ENCODE assay signal across 14 cellular contexts in the genomic region with DNA sequence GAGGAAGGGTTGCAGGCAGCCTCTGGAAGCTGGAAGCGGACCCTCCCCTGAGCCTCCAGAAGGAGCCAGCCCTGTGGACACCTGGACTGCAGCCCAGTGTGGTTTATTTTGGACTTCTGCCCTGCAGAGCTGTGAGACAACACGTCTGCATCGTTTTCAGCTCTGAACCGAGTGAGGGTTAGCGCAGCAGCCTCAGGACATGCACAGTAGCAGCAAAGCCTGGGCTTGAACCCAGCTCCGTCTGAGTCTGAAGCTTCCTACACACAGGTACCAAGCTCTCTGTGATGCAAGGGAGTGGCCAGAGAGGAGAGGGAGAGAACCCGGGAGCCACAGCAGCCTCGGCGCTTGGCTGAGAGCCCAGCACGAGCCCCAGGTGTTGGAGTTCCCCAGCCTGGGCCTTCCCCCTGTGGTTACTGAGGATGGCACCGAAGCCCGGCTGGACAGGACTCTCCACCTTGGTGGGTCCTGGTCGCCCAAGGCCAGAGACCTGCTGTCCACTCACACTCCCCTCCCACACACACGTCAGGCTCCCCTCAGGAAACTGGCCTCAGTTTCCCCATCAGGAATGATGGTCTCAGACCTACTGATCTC.
DNase-seq lines count a peak whose midpoint lies in the region; ATAC-seq and TF ChIP-seq lines count a peak whose summit lies in the region.
"Had no signal": no experiment of that assay in that cellular context is flagged by ENCODE, and none has a peak within 500 bp of the region (broad histone marks: within the 10 kb centered on the region; RNA-seq: fewer than 3 reads in every experiment).

No MANE protein-coding gene starts in this region.

- peak; percentile 7 for DNase-seq in NCI-H1694 (lab: John Stamatoyannopoulos, UW)
- peak; percentile 5 for DNase-seq in WTC11 (ENCODE audit: low spot score)
- DNase-seq in hepatocyte (ENCODE audit: low spot score) = peak; percentile 56
- peak; percentile 33 to 71 for DNase-seq in upper lobe of left lung
- no peak for DNase-seq in GDM1 (lab: John Stamatoyannopoulos, UW)
- DNase-seq in hepatic stellate cell (ENCODE audit: low spot score) = no peak
- no peak for DNase-seq in stimulated activated naive B cell treated with anti-CD40 and anti-IgM and Interleukin-4, amounts not matched to agents 10 μg/mL and 1 μg/mL and 100 μg/mL, for 72 hours
- DNase-seq: activated CD4-positive, alpha-beta T cell treated with anti-CD3 and anti-CD28 coated beads, Interleukin-2, amount 10 ng/mL, durations not matched to agents 7 days and 5 days; activated gamma-delta T cell treated with Interleukin-2 at 50 U/mL for 16 hours; caudate nucleus; small intestine; T-helper 1 cell had no signal

- peaks cover 2% of the 10 kb centered on the region; the same call in 1 of the 2 replicates for H3K36me3 Mint-ChIP-seq in WTC11
- H3K36me3 Mint-ChIP-seq in stimulated activated naive B cell treated with anti-CD40 and anti-IgM and Interleukin-4, amounts not matched to agents 10 μg/mL and 1 μg/mL and 100 μg/mL, for 72 hours = no peaks in the 10 kb centered on the region

- H3K27ac ChIP-seq in hepatocyte = no peak overlapping the region
- H3K27ac ChIP-seq in upper lobe of left lung = no peak overlapping the region
- H3K27ac ChIP-seq: epithelial cell of prostate, thoracic aorta had no signal

- no peak overlapping the region for H3K4me2 ChIP-seq in hepatocyte

- peaks cover 11% of the 10 kb centered on the region for H3K4me1 ChIP-seq in hepatocyte (ENCODE audit: insufficient read depth)
- H3K4me1 ChIP-seq in upper lobe of left lung = peaks cover 0 to 16% (median 4%) of the 10 kb centered on the region in 4 donors

- no peaks in the 10 kb centered on the region for H3K79me2 ChIP-seq in hepatocyte

- H3K9me2 ChIP-seq in hepatocyte (replicated peaks; ENCODE audit: insufficient read depth) = no peaks in the 10 kb centered on the region

- H3K36me3 ChIP-seq in hepatocyte (replicated peaks; ENCODE audit: insufficient read depth, low read depth) = no peaks in the 10 kb centered on the region
- no peaks in the 10 kb centered on the region for H3K36me3 ChIP-seq in upper lobe of left lung
- H3K36me3 ChIP-seq: thoracic aorta had no signal

- H4K20me1 ChIP-seq in hepatocyte (ENCODE audit: insufficient read depth, poor library complexity, severe bottlenecking) = no peaks in the 10 kb centered on the region

- peaks cover 31% of the 10 kb centered on the region for H3K4me1 Mint-ChIP-seq in WTC11
- no peaks in the 10 kb centered on the region for H3K4me1 Mint-ChIP-seq in stimulated activated naive B cell treated with anti-CD40 and anti-IgM and Interleukin-4, amounts not matched to agents 10 μg/mL and 1 μg/mL and 100 μg/mL, for 72 hours
- H3K4me1 Mint-ChIP-seq: activated CD4-positive, alpha-beta T cell treated with anti-CD3 and anti-CD28 coated beads, Interleukin-2, amount 10 ng/mL, durations not matched to agents 7 days and 5 days had no signal

- no peak for ATAC-seq in WTC11
- no peak for ATAC-seq in upper lobe of left lung (ENCODE audit: low FRiP score in 2 of 2)
- no peak for ATAC-seq in stimulated activated naive B cell treated with anti-CD40 and anti-IgM and Interleukin-4, amounts not matched to agents 10 μg/mL and 1 μg/mL and 100 μg/mL, for 72 hours (replicated peaks)

- no peaks in the 10 kb centered on the region for H3K27me3 Mint-ChIP-seq in WTC11 (ENCODE audit: low read depth)
- peaks cover 27 to 56% of the 10 kb centered on the region in 2 donors for H3K27me3 Mint-ChIP-seq in stimulated activated naive B cell treated with anti-CD40 and anti-IgM and Interleukin-4, amounts not matched to agents 10 μg/mL and 1 μg/mL and 100 μg/mL, for 72 hours
- H3K27me3 Mint-ChIP-seq: activated CD4-positive, alpha-beta T cell treated with anti-CD3 and anti-CD28 coated beads, Interleukin-2, amount 10 ng/mL, durations not matched to agents 7 days and 5 days had no signal

- H3K9me3 Mint-ChIP-seq in WTC11 = peaks cover 9% of the 10 kb centered on the region
- H3K9me3 Mint-ChIP-seq in stimulated activated naive B cell treated with anti-CD40 and anti-IgM and Interleukin-4, amounts not matched to agents 10 μg/mL and 1 μg/mL and 100 μg/mL, for 72 hours = peaks cover 5 to 9% of the 10 kb centered on the region in 2 donors

- TF ChIP-seq CTCF in WTC11 (IDR thresholded peaks at IDR 0.05) (no peak), hepatocyte (IDR thresholded peaks at IDR 0.05; ENCODE audit: poor library complexity) (no peak), upper lobe of left lung (IDR thresholded peaks at IDR 0.05) (no peak)

- H3K27me3 ChIP-seq in hepatocyte = peaks cover 24% of the 10 kb centered on the region
- H3K27me3 ChIP-seq in upper lobe of left lung = no peaks in the 10 kb centered on the region

- no peak overlapping the region for H3K4me3 Mint-ChIP-seq in WTC11
- no peak overlapping the region for H3K4me3 Mint-ChIP-seq in stimulated activated naive B cell treated with anti-CD40 and anti-IgM and Interleukin-4, amounts not matched to agents 10 μg/mL and 1 μg/mL and 100 μg/mL, for 72 hours
- H3K4me3 Mint-ChIP-seq: activated CD4-positive, alpha-beta T cell treated with anti-CD3 and anti-CD28 coated beads, Interleukin-2, amount 10 ng/mL, durations not matched to agents 7 days and 5 days had no signal

- no peaks in the 10 kb centered on the region for H3K9me3 ChIP-seq in hepatocyte (ENCODE audit: low read depth)
- peaks cover 0 to 14% (median 4%) of the 10 kb centered on the region in 4 donors for H3K9me3 ChIP-seq in upper lobe of left lung
- H3K9me3 ChIP-seq: thoracic aorta had no signal

- no peak for TF ChIP-seq POLR2A in upper lobe of left lung (IDR thresholded peaks at IDR 0.05)

- WGBS in hepatocyte (ENCODE audit: low lambda C conversion rate, missing lambda C conversion rate) = 62% methylated on average over 14 of the region's 14 CpGs
- WGBS in upper lobe of left lung, 2 donors = 43 to 55% methylated on average over 1 to 14 of the region's 14 CpGs

- CTCF ChIA-PET in WTC11 (lab: Charles Lee) = no interaction called here

- H3K4me3 ChIP-seq in hepatocyte (no peak overlapping the region), upper lobe of left lung (no peak overlapping the region)
- H3K4me3 ChIP-seq: thoracic aorta had no signal

- H2AFZ ChIP-seq in hepatocyte = no peak overlapping the region

- POLR2A ChIA-PET in WTC11 (lab: Charles Lee) = no interaction called here

- no peak overlapping the region for H3K27ac Mint-ChIP-seq in WTC11
- H3K27ac Mint-ChIP-seq in stimulated activated naive B cell treated with anti-CD40 and anti-IgM and Interleukin-4, amounts not matched to agents 10 μg/mL and 1 μg/mL and 100 μg/mL, for 72 hours = no peak overlapping the region
- H3K27ac Mint-ChIP-seq: activated CD4-positive, alpha-beta T cell treated with anti-CD3 and anti-CD28 coated beads, Interleukin-2, amount 10 ng/mL, durations not matched to agents 7 days and 5 days had no signal

- TF ChIP-seq EP300 in upper lobe of left lung (IDR thresholded peaks at IDR 0.05) = no peak

TF ChIP-seq in WTC11, 78 proteins besides CTCF, POLR2A, EP300 and RAD21 (continues in another document):
- TF ChIP-seq ELF4 (CRISPR knock-in tag; IDR thresholded peaks at IDR 0.05; ENCODE audit: low read depth) (no peak), ZMAT4 (CRISPR knock-in tag; IDR thresholded peaks at IDR 0.05) (no peak), KAT7 (CRISPR knock-in tag; IDR thresholded peaks at IDR 0.05; ENCODE audit: borderline replicate concordance) (no peak), ZNF425 (CRISPR knock-in tag; conservative IDR thresholded peaks at IDR 0.05) (no peak), E2F4 (CRISPR knock-in tag; IDR thresholded peaks at IDR 0.05; ENCODE audit: borderline replicate concordance, low read depth) (no peak), ZNF416 (CRISPR knock-in tag; IDR thresholded peaks at IDR 0.05) (no peak), CBFB (CRISPR knock-in tag; IDR thresholded peaks at IDR 0.05; ENCODE audit: low read depth) (no peak), SP1 (CRISPR knock-in tag; conservative IDR thresholded peaks at IDR 0.05) (no peak), CREB1 (CRISPR knock-in tag; IDR thresholded peaks at IDR 0.05) (no peak), CREM (CRISPR knock-in tag; IDR thresholded peaks at IDR 0.05) (no peak), OVOL2 (CRISPR knock-in tag; IDR thresholded peaks at IDR 0.05; ENCODE audit: borderline replicate concordance) (no peak), TP53 (CRISPR knock-in tag; IDR thresholded peaks at IDR 0.05) (no peak), ZNF232 (CRISPR knock-in tag; IDR thresholded peaks at IDR 0.05) (no peak), SMAD3 (CRISPR knock-in tag; IDR thresholded peaks at IDR 0.05; ENCODE audit: borderline replicate concordance) (no peak)

Comparison
In these comparisons a context has a peak if more than half of its experiments do, and no peak if none do; other contexts are left out.
1. DNase-seq: peak in NCI-H1694 (single experiment), WTC11 (single experiment), hepatocyte (single experiment) and upper lobe of left lung (2 of 2); none in GDM1 (single experiment), hepatic stellate cell (single experiment) and stimulated activated naive B cell treated with anti-CD40 and anti-IgM and Interleukin-4, amounts not matched to agents 10 μg/mL and 1 μg/mL and 100 μg/mL, for 72 hours (single experiment).